ENCODE assay signal across 8 cellular contexts in the genomic region with DNA sequence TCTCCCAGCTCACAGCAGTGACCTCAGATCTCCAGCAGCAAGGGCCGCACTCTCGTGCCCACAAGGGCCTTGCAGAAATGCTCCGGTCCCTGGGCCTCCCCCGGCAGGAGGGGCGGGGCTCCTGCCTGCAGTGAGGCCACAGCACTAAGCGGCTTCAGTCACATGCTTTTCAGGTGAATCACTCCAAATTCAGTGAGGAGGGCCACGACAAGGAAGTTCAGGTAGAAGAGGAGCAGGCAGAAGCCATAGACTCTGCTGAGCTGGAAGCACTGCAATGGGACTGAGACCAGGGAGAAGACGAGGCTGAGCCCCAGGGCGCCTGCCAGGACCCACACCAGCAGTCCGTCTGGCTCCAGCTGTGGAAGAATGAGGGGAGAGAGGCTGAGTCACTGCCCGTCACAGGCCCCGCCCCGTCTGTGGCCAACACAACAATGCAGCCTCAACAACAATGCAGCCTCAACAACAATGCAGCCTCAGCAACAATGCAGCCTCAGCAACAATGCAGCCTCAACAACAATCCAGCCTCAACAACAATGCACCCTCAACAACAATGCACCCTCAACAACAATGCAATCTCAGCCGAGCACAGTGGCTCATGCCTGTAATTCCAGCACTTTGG. TPM values are rescaled to one million over a fixed set of nuclear protein-coding genes. Genes with fewer than 3 reads are reported as not detected.
DNase-seq lines count a peak whose midpoint lies in the region; ATAC-seq lines count a peak whose summit lies in the region.

No MANE protein-coding gene starts in this region.

- H3K4me3 Mint-ChIP-seq in dendritic cell treated with granulocyte-macrophage colony-stimulating factor and Interleukin-4, amounts not matched to agents 40 ng/mL and 50 ng/mL, for 4 days = no peak overlapping the region

- H3K9ac ChIP-seq in Karpas-422 (ENCODE audit: low read length) = no peak overlapping the region

- peaks cover 41% of the 10 kb centered on the region for H3K4me1 Mint-ChIP-seq in dendritic cell treated with granulocyte-macrophage colony-stimulating factor and Interleukin-4, amounts not matched to agents 40 ng/mL and 50 ng/mL, for 4 days (ENCODE audit: low read depth)

- peaks cover 3% of the 10 kb centered on the region; the same call in 1 of the 2 replicates for H3K36me3 ChIP-seq in Karpas-422 (ENCODE audit: insufficient read depth, low read length)

- no peak overlapping the region for H3K4me3 ChIP-seq in Karpas-422 (ENCODE audit: low read length)

- no peaks in the 10 kb centered on the region for H3K27me3 Mint-ChIP-seq in dendritic cell treated with granulocyte-macrophage colony-stimulating factor and Interleukin-4, amounts not matched to agents 40 ng/mL and 50 ng/mL, for 4 days

- H3K4me1 ChIP-seq in Karpas-422 (ENCODE audit: low read length) = peaks cover 27% of the 10 kb centered on the region

- H4K20me1 ChIP-seq in Karpas-422 (ENCODE audit: insufficient read depth, low read depth, low read length) = no peaks in the 10 kb centered on the region; the same call in 1 of the 2 replicates

- H3K9me2 ChIP-seq in Karpas-422 (replicated peaks; ENCODE audit: insufficient read depth, low read length) = no peaks in the 10 kb centered on the region

- H3K79me2 ChIP-seq in Karpas-422 (ENCODE audit: low read length) = no peaks in the 10 kb centered on the region

- H3K27ac Mint-ChIP-seq in dendritic cell treated with granulocyte-macrophage colony-stimulating factor and Interleukin-4, amounts not matched to agents 40 ng/mL and 50 ng/mL, for 4 days = peak overlapping the region; percentile 62

- no peaks in the 10 kb centered on the region for H3K27me3 ChIP-seq in Karpas-422 (ENCODE audit: low read length)

- no peaks in the 10 kb centered on the region for H3K9me3 Mint-ChIP-seq in dendritic cell treated with granulocyte-macrophage colony-stimulating factor and Interleukin-4, amounts not matched to agents 40 ng/mL and 50 ng/mL, for 4 days

- no peak for ATAC-seq in HG03045 (IDR thresholded peaks at IDR 0.05; ENCODE audit: unreplicated experiment)

- intact Hi-C loops in dendritic cell treated with granulocyte-macrophage colony-stimulating factor and Interleukin-4, amounts not matched to agents 40 ng/mL and 50 ng/mL, for 4 days (cut with micrococcal nuclease) = no loop called here

- no peak overlapping the region for H2AFZ ChIP-seq in Karpas-422 (ENCODE audit: low read length)

- peak; percentile 35 for DNase-seq in Ammon's horn (ENCODE audit: low spot score)
- DNase-seq in Karpas-422 = no peak
- DNase-seq in medulla oblongata (ENCODE audit: extremely low spot score) = peak; percentile 46
- DNase-seq in activated CD4-positive, CD25-positive, alpha-beta regulatory T cell (lab: John Stamatoyannopoulos, UW) = no peak
- no peak for DNase-seq in NCI-H2029 (lab: John Stamatoyannopoulos, UW)
- no peak for DNase-seq in stimulated activated CD4-positive, alpha-beta T cell treated with anti-CD3 and anti-CD28 coated beads, Interleukin-4, amount 100 ng/mL, for 24 hours

- no peak overlapping the region for H3K4me2 ChIP-seq in Karpas-422 (ENCODE audit: low read depth, low read length, poor library complexity, severe bottlenecking)

- H3K36me3 Mint-ChIP-seq in dendritic cell treated with granulocyte-macrophage colony-stimulating factor and Interleukin-4, amounts not matched to agents 40 ng/mL and 50 ng/mL, for 4 days (ENCODE audit: low read depth) = peaks cover 100% of the 10 kb centered on the region

- peak overlapping the region; percentile 53 for H3K27ac ChIP-seq in Karpas-422 (ENCODE audit: low read length)

- H3K9me3 ChIP-seq in Karpas-422 (ENCODE audit: low read length) = no peaks in the 10 kb centered on the region

RNA-seq across cellular contexts. Expression of a gene that starts 35.2 kb away (rescaled TPM):
- total RNA-seq in Karpas-422 (2014; rRNA removed; shearing (Covaris generic); ENCODE audit: low replicate concordance) = 5.9 and 9.0 TPM in 2 replicates

RNA-seq across cellular contexts. Expression of a gene that starts 58.7 kb away (rescaled TPM):
- total RNA-seq in Karpas-422 (2014; rRNA removed; shearing (Covaris generic); ENCODE audit: low replicate concordance) = 6.5 and 11.8 TPM in 2 replicates

Comparison
In these comparisons a context has a peak if more than half of its experiments do, and no peak if none do; other contexts are left out.
1. DNase-seq: peak in Ammon's horn (single experiment) and medulla oblongata (single experiment); none in Karpas-422 (single experiment), activated CD4-positive, CD25-positive, alpha-beta regulatory T cell (0 of 4), NCI-H2029 (single experiment) and stimulated activated CD4-positive, alpha-beta T cell treated with anti-CD3 and anti-CD28 coated beads, Interleukin-4, amount 100 ng/mL, for 24 hours (single experiment).